Comparison of ENCODE assay signal across 32 cellular contexts in genomic region chr12:55843431-55843830, GRCh38. TPM values are rescaled to one million over a fixed set of nuclear protein-coding genes. Genes with fewer than 3 reads are reported as not detected.
DNase-seq lines count a peak whose midpoint lies in the region; ATAC-seq and TF ChIP-seq lines count a peak whose summit lies in the region.
"Had no signal": no experiment of that assay in that cellular context is flagged by ENCODE, and none has a peak within 500 bp of the region (broad histone marks: within the 10 kb centered on the region; RNA-seq: fewer than 3 reads in every experiment).

No MANE protein-coding gene starts in this region.

- TF ChIP-seq CTCF in SK-N-SH (IDR thresholded peaks at IDR 0.05) (no peak), nephron progenitor cell (IDR thresholded peaks at IDR 0.05) (no peak), uterus (IDR thresholded peaks at IDR 0.05) (no peak)

- intact Hi-C loops in dendritic cell treated with granulocyte-macrophage colony-stimulating factor and Interleukin-4, amounts not matched to agents 40 ng/mL and 50 ng/mL, for 4 days (cut with micrococcal nuclease), result no loop called here
- intact Hi-C loops in uterus (cut with DNase I; ENCODE audit: low total_unique reads), result no loop called here

- no peak for TF ChIP-seq RAD21 in SK-N-SH (IDR thresholded peaks at IDR 0.05; ENCODE audit: low read length)

- H3K9me3 ChIP-seq in SK-N-SH, result no peaks in the 10 kb centered on the region
- H3K9me3 ChIP-seq in uterus, result no peaks in the 10 kb centered on the region
- H3K9me3 ChIP-seq: heart left ventricle, ovary, SJCRH30, tibial artery had no signal

- H3K36me3 ChIP-seq in SK-N-SH (replicated peaks in 1 of 2; ENCODE audit: control insufficient read depth in 1 of 2, insufficient read depth in 2 of 2, low read length in 1 of 2), result no peaks in the 10 kb centered on the region
- no peaks in the 10 kb centered on the region for H3K36me3 ChIP-seq in uterus
- H3K36me3 ChIP-seq: ovary, SJCRH30, tibial artery had no signal

- no peaks in the 10 kb centered on the region for H3K9me3 Mint-ChIP-seq in dendritic cell treated with granulocyte-macrophage colony-stimulating factor and Interleukin-4, amounts not matched to agents 40 ng/mL and 50 ng/mL, for 4 days
- H3K9me3 Mint-ChIP-seq in nephron progenitor cell, result no peaks in the 10 kb centered on the region
- H3K9me3 Mint-ChIP-seq: activated naive CD8-positive, alpha-beta T cell treated with anti-CD3 and anti-CD28 coated beads for 36 hours; CD8-positive, alpha-beta T cell; GM23338; mesothelial cell of epicardium; naive thymus-derived CD8-positive, alpha-beta T cell had no signal

- 95% methylated on average over 4 of the region's 4 CpGs for WGBS in SK-N-SH (ENCODE audit: low lambda C conversion rate)

- peaks cover 79% of the 10 kb centered on the region for H3K4me1 Mint-ChIP-seq in dendritic cell treated with granulocyte-macrophage colony-stimulating factor and Interleukin-4, amounts not matched to agents 40 ng/mL and 50 ng/mL, for 4 days (ENCODE audit: low read depth)
- peaks cover 65% of the 10 kb centered on the region for H3K4me1 Mint-ChIP-seq in nephron progenitor cell

- no peak overlapping the region for H3K9ac ChIP-seq in SK-N-SH

- no peak overlapping the region for H3K4me3 ChIP-seq in SK-N-SH (ENCODE audit: low read depth in 2 of 2, low read length in 1 of 2)
- no peak overlapping the region for H3K4me3 ChIP-seq in uterus

- TF ChIP-seq EP300 in SK-N-SH (IDR thresholded peaks at IDR 0.05; ENCODE audit: borderline replicate concordance in 1 of 2, low read depth in 1 of 2, low read length in 1 of 2), result no peak

- CTCF ChIA-PET in SK-N-SH (lab: Yijun Ruan, JAX), result interaction anchor here (1.1 to 1.7 kb wide), 2 partner anchors 87 to 105 kb away, joined by 3 to 5 read pairs; no protein-coding TSS in a partner anchor

- no peaks in the 10 kb centered on the region for H3K27me3 Mint-ChIP-seq in dendritic cell treated with granulocyte-macrophage colony-stimulating factor and Interleukin-4, amounts not matched to agents 40 ng/mL and 50 ng/mL, for 4 days
- no peaks in the 10 kb centered on the region for H3K27me3 Mint-ChIP-seq in nephron progenitor cell (ENCODE audit: low read depth, poor library complexity)
- H3K27me3 Mint-ChIP-seq: activated CD4-positive, alpha-beta T cell treated with anti-CD3 and anti-CD28 coated beads for 36 hours; activated naive CD8-positive, alpha-beta T cell treated with anti-CD3 and anti-CD28 coated beads for 36 hours had no signal

- H3K36me3 Mint-ChIP-seq in dendritic cell treated with granulocyte-macrophage colony-stimulating factor and Interleukin-4, amounts not matched to agents 40 ng/mL and 50 ng/mL, for 4 days (ENCODE audit: low read depth), result peaks cover 21% of the 10 kb centered on the region
- no peaks in the 10 kb centered on the region for H3K36me3 Mint-ChIP-seq in nephron progenitor cell (ENCODE audit: low read depth)
- H3K36me3 Mint-ChIP-seq: activated naive CD8-positive, alpha-beta T cell treated with anti-CD3 and anti-CD28 coated beads for 36 hours; CD8-positive, alpha-beta T cell; mesothelial cell of epicardium; naive thymus-derived CD8-positive, alpha-beta T cell had no signal

- no peak overlapping the region for H3K4me3 Mint-ChIP-seq in dendritic cell treated with granulocyte-macrophage colony-stimulating factor and Interleukin-4, amounts not matched to agents 40 ng/mL and 50 ng/mL, for 4 days
- H3K4me3 Mint-ChIP-seq in nephron progenitor cell, result no peak overlapping the region
- H3K4me3 Mint-ChIP-seq: activated CD4-positive, alpha-beta T cell treated with anti-CD3 and anti-CD28 coated beads for 36 hours; activated naive CD8-positive, alpha-beta T cell treated with anti-CD3 and anti-CD28 coated beads for 36 hours; CD8-positive, alpha-beta T cell; naive thymus-derived CD8-positive, alpha-beta T cell had no signal

- H3K4me2 ChIP-seq in SK-N-SH, result peak overlapping the region; percentile 67; the same call in 1 of the 2 replicates

- H3K27ac ChIP-seq in SK-N-SH (ENCODE audit: low read depth in 2 of 2, low read length in 1 of 2) (no peak overlapping the region), uterus (peak overlapping the region; percentile 86 to 89)
- H3K27ac ChIP-seq: 22Rv1, epithelial cell of prostate, ovary had no signal

- H3F3A ChIP-seq in SK-N-SH (replicated peaks; ENCODE audit: insufficient read depth), result peaks cover 14% of the 10 kb centered on the region

- TF ChIP-seq POLR2A in uterus (IDR thresholded peaks at IDR 0.05), result no peak

- no peak for ATAC-seq in SK-N-SH treated with all-trans-retinoic acid at 6 μM for 48 hours
- ATAC-seq: CD8-positive, alpha-beta T cell; naive thymus-derived CD8-positive, alpha-beta T cell; Panc1 had no signal

- H3K27me3 ChIP-seq in SK-N-SH (ENCODE audit: insufficient read depth) (no peaks in the 10 kb centered on the region), uterus (no peaks in the 10 kb centered on the region)
- H3K27me3 ChIP-seq: heart left ventricle, ovary, SJCRH30, tibial artery had no signal

- H3K79me2 ChIP-seq in SK-N-SH (ENCODE audit: insufficient read depth), result no peaks in the 10 kb centered on the region

- no peaks in the 10 kb centered on the region for H3K9me2 ChIP-seq in SK-N-SH

- H3K27ac Mint-ChIP-seq in dendritic cell treated with granulocyte-macrophage colony-stimulating factor and Interleukin-4, amounts not matched to agents 40 ng/mL and 50 ng/mL, for 4 days, result peak overlapping the region; percentile 71
- H3K27ac Mint-ChIP-seq in nephron progenitor cell, result peak overlapping the region; percentile 54
- H3K27ac Mint-ChIP-seq: activated CD4-positive, alpha-beta T cell treated with anti-CD3 and anti-CD28 coated beads for 36 hours; activated naive CD8-positive, alpha-beta T cell treated with anti-CD3 and anti-CD28 coated beads for 36 hours; CD8-positive, alpha-beta T cell; mesothelial cell of epicardium; naive thymus-derived CD8-positive, alpha-beta T cell had no signal

- H3K4me1 ChIP-seq in SK-N-SH (ENCODE audit: control insufficient read depth in 1 of 2, insufficient read depth in 2 of 2, low read depth in 1 of 2, low read length in 1 of 2) (peaks cover 9 to 20% of the 10 kb centered on the region in 2 experiments; a peak in 3 of 4 replicates), uterus (peaks cover 7 to 12% of the 10 kb centered on the region in 2 donors)

- no peaks in the 10 kb centered on the region for H4K20me1 ChIP-seq in SK-N-SH (ENCODE audit: insufficient read depth)

- no peak for DNase-seq in SK-N-SH
- no peak for DNase-seq in nephron progenitor cell
- no peak for DNase-seq in uterus
- DNase-seq in activated naive CD4-positive, alpha-beta T cell (lab: John Stamatoyannopoulos, UW), result no peak
- DNase-seq in NCI-H128 (lab: John Stamatoyannopoulos, UW; ENCODE audit: unreplicated experiment), result no peak
- DNase-seq in activated naive CD4-positive, alpha-beta T cell treated with Interleukin-2 at 50 U/mL for 16 hours, result no peak
- DNase-seq: activated CD4-positive, alpha-beta T cell treated with anti-CD3 and anti-CD28 coated beads for 36 hours; activated naive CD8-positive, alpha-beta T cell treated with anti-CD3 and anti-CD28 coated beads for 36 hours; activated T-cell treated with anti-CD3 and anti-CD28 coated beads, Interleukin-2, amount 50 U/mL, for 48 hours; CD8-positive, alpha-beta T cell; effector CD4-positive, alpha-beta T cell; GF-D8; heart left ventricle; KG1; left cardiac atrium; naive thymus-derived CD8-positive, alpha-beta T cell; NCI-H1436; NCI-H2171; NCI-H524; stimulated activated naive CD4-positive, alpha-beta T cell treated with Interleukin-2 at 50 U/mL for 16 hours had no signal

- POLR2A ChIA-PET in SK-N-SH (lab: Yijun Ruan, JAX), result no interaction called here

- H2AFZ ChIP-seq in SK-N-SH (ENCODE audit: low read depth), result peak overlapping the region; percentile 70; the same call in 1 of the 2 replicates

TF ChIP-seq in SK-N-SH, 30 proteins besides CTCF, POLR2A, EP300 and RAD21:
- TF ChIP-seq NRF1 (IDR thresholded peaks at IDR 0.05; ENCODE audit: low read depth, low read length) (no peak), USF1 (IDR thresholded peaks at IDR 0.05; ENCODE audit: borderline replicate concordance, low read depth) (no peak), FOXM1 (IDR thresholded peaks at IDR 0.05; ENCODE audit: low read depth) (no peak), RCOR1 (IDR thresholded peaks at IDR 0.05; ENCODE audit: low read length) (no peak)

TF ChIP-seq in SK-N-SH treated with all-trans-retinoic acid at 6 μM for 48 hours, 23 proteins besides CTCF, POLR2A, EP300 and RAD21:
- TF ChIP-seq CREB5 (CRISPR knock-in tag; IDR thresholded peaks at IDR 0.05; ENCODE audit: low read depth) (no peak), SNAI2 (CRISPR knock-in tag; IDR thresholded peaks at IDR 0.05) (no peak), ISL1 (CRISPR knock-in tag; IDR thresholded peaks at IDR 0.05) (no peak), ZC3H10 (CRISPR knock-in tag; IDR thresholded peaks at IDR 0.05) (no peak), ZNF565 (CRISPR knock-in tag; conservative IDR thresholded peaks at IDR 0.05; ENCODE audit: low read depth) (no peak), RARB (CRISPR knock-in tag; IDR thresholded peaks at IDR 0.05) (no peak)

RNA-seq across cellular contexts. Expression of gene MMP19, which starts 0.7 kb away (rescaled TPM):
- polyA plus RNA-seq in SK-N-SH (2012; rRNA removed), result 5.7 and 6.8 TPM in 2 replicates
- polyA plus RNA-seq in SK-N-SH (2012; cell fraction: cytosol; rRNA removed), result 3.1 and 3.8 TPM in 2 replicates
- polyA plus RNA-seq in SK-N-SH (2012; cell fraction: nucleus; rRNA removed), result 13.5 and 15.4 TPM in 2 replicates
- 10 to 100 TPM in 2 of 4 donors, 1 to 10 TPM in 2; 5.6 to 36.6 (median 11.4) TPM for total RNA-seq in uterus
- total RNA-seq: activated CD4-positive, alpha-beta T cell treated with anti-CD3 and anti-CD28 coated beads for 36 hours; activated naive CD8-positive, alpha-beta T cell treated with anti-CD3 and anti-CD28 coated beads for 36 hours; CD8-positive, alpha-beta T cell; HT-29; T-helper 1 cell treated with Interleukin-12 subunit alpha and Interleukin-12 subunit beta and Interleukin-4 antibody, amounts not matched to agents 30 ng/mL and 1 ng/mL, for 36 hours had no signal
- polyA plus RNA-seq: naive thymus-derived CD8-positive, alpha-beta T cell had no signal

RNA-seq across cellular contexts. Expression of gene DNAJC14, which starts 14.0 kb away (rescaled TPM):
- 11.0 and 15.4 TPM in 2 replicates for polyA plus RNA-seq in SK-N-SH (2012; rRNA removed)
- polyA plus RNA-seq in SK-N-SH (2012; cell fraction: cytosol; rRNA removed), result 15.9 and 16.6 TPM in 2 replicates
- 7.5 and 9.3 TPM in 2 replicates for polyA plus RNA-seq in SK-N-SH (2012; cell fraction: nucleus; rRNA removed)
- total RNA-seq in uterus, result 100 to 1,000 TPM in 1 of 4 donors, 10 to 100 TPM in 2, 1 to 10 TPM in 1; 4.1 to 100 (median 40.2) TPM

RNA-seq across cellular contexts. Expression of gene ORMDL2, which starts 25.6 kb away (rescaled TPM):
- 35.2 and 37.3 TPM in 2 replicates for polyA plus RNA-seq in SK-N-SH (2012; rRNA removed)
- 33.4 and 34.1 TPM in 2 replicates for polyA plus RNA-seq in SK-N-SH (2012; cell fraction: cytosol; rRNA removed)
- polyA plus RNA-seq in SK-N-SH (2012; cell fraction: nucleus; rRNA removed), result 25.2 and 27.5 TPM in 2 replicates
- 10 to 100 TPM in 1 of 4 donors, 1 to 10 TPM in 3; 1.3 to 38.6 (median 7.5) TPM for total RNA-seq in uterus

RNA-seq across cellular contexts. Expression of gene SARNP, which starts 25.9 kb away (rescaled TPM):
- polyA plus RNA-seq in SK-N-SH (2012; rRNA removed), result 65.8 and 66.9 TPM in 2 replicates
- polyA plus RNA-seq in SK-N-SH (2012; cell fraction: cytosol; rRNA removed), result 92.0 and 146 TPM in 2 replicates
- 23.2 and 38.0 TPM in 2 replicates for polyA plus RNA-seq in SK-N-SH (2012; cell fraction: nucleus; rRNA removed)
- total RNA-seq in uterus, result 100 to 1,000 TPM in 1 of 4 donors, 10 to 100 TPM in 3; 45.9 to 106 (median 66.6) TPM

Comparison
In these comparisons a context has a peak if more than half of its experiments do, and no peak if none do; other contexts are left out.
1. H3K27ac ChIP-seq: peak in uterus (2 of 2); none in SK-N-SH (0 of 2).